22 cellular contexts compared by ENCODE assay signal in genomic region chr6:161300823-161301222, GRCh38.
"Had no signal": no experiment of that assay in that cellular context is flagged by ENCODE, and none has a peak within 500 bp of the region (broad histone marks: within the 10 kb centered on the region; RNA-seq: fewer than 3 reads in every experiment).

No MANE protein-coding gene starts in this region.

- H3K27ac ChIP-seq: adrenal gland, colonic mucosa, epithelial cell of prostate, foreskin keratinocyte, neural progenitor cell, prostate gland, right atrium auricular region, stomach, vagina, WERI-Rb-1 had no signal

- FAIRE-seq: small intestine had no signal

- H3K9ac ChIP-seq: neural progenitor cell had no signal

- H3K36me3 Mint-ChIP-seq: naive thymus-derived CD4-positive, alpha-beta T cell; neural progenitor cell had no signal

- H3K4me1 ChIP-seq: adrenal gland, colonic mucosa, neural progenitor cell, prostate gland, vagina had no signal

- H3K9me3 ChIP-seq: adrenal gland, colonic mucosa, mucosa of descending colon, prostate gland, right atrium auricular region, stomach, vagina had no signal

- DNase-seq: activated CD4-positive, alpha-beta T cell treated with anti-CD3 and anti-CD28 coated beads for 1 hour; activated CD8-positive, alpha-beta memory T cell treated with anti-CD3 and anti-CD28 coated beads for 24 hours; activated CD8-positive, alpha-beta memory T cell treated with anti-CD3 and anti-CD28 coated beads, Interleukin-2, amount 50 U/mL, for 48 hours; activated effector memory CD4-positive, alpha-beta T cell treated with anti-CD3 and anti-CD28 coated beads, Interleukin-2, amount 50 U/mL, for 16 hours; activated naive CD4-positive, alpha-beta T cell treated with anti-CD3 and anti-CD28 coated beads, Interleukin-2, amount 50 U/mL, for 16 hours; activated T-cell treated with anti-CD3 and anti-CD28 coated beads, Interleukin-2, amount 50 U/mL, for 48 hours; adrenal gland; colonic mucosa; endodermal cell; mucosa of descending colon; naive thymus-derived CD4-positive, alpha-beta T cell; small intestine; stimulated activated CD4-positive, alpha-beta T cell treated with anti-CD3 and anti-CD28 coated beads, Interleukin-4, amount 100 ng/mL, for 1 hour; stomach; T-helper 2 cell; WERI-Rb-1 had no signal

- ATAC-seq: mucosa of descending colon; naive thymus-derived CD4-positive, alpha-beta T cell had no signal

- H2AFZ ChIP-seq: neural progenitor cell had no signal

- H3K27me3 ChIP-seq: adrenal gland, colonic mucosa, foreskin keratinocyte, neural progenitor cell, right atrium auricular region, stomach, vagina had no signal

- H3K27ac Mint-ChIP-seq: endodermal cell; naive thymus-derived CD4-positive, alpha-beta T cell; neural progenitor cell had no signal

- H3K36me3 ChIP-seq: adrenal gland, colonic mucosa, prostate gland, right atrium auricular region, stomach, vagina, WERI-Rb-1 had no signal

- H3K4me2 ChIP-seq: neural progenitor cell had no signal

- H3K4me3 ChIP-seq: adrenal gland, colonic mucosa, mucosa of descending colon, neural progenitor cell, prostate gland, right atrium auricular region, stomach, vagina had no signal
